ENCODE assay signal across 2 cellular contexts in the genomic region with DNA sequence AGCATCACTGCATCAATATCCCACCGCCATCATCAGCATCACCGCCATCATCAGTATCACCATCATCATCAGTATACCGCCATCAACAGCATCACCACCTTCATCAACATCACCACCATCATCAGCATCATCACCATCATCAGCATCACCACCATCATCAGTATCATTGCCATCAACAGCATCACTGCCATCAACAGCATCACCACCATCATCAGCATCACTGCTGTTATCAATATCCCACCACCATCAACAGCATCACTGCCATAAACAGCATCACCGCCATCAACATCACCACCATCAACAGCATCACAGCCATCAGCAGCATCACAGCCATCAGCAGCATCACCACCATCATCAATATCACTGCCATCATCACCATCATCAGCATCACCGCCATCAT.
TF ChIP-seq lines count a peak whose summit lies in the region.

No MANE protein-coding gene starts in this region.

TF ChIP-seq in IMR-90, 13 proteins besides CTCF, POLR2A, EP300 and RAD21:
- TF ChIP-seq FOS (IDR thresholded peaks at IDR 0.05; ENCODE audit: low read depth, low read length) (no peak), CEBPB (IDR thresholded peaks at IDR 0.05; ENCODE audit: low read depth, low read length) (no peak), USF2 (IDR thresholded peaks at IDR 0.05; ENCODE audit: low read depth, low read length) (no peak), BHLHE40 (IDR thresholded peaks at IDR 0.05; ENCODE audit: low read depth, low read length) (no peak), MXI1 (IDR thresholded peaks at IDR 0.05; ENCODE audit: borderline replicate concordance, low read depth, low read length) (no peak), MAFK (IDR thresholded peaks at IDR 0.05; ENCODE audit: low read depth, low read length) (no peak), NFE2L2 (IDR thresholded peaks at IDR 0.05; ENCODE audit: low read depth, low read length) (no peak), RCOR1 (IDR thresholded peaks at IDR 0.05; ENCODE audit: insufficient replicate concordance, low read length) (no peak), SMC3 (IDR thresholded peaks at IDR 0.05; ENCODE audit: low read depth, low read length) (no peak), CHD1 (IDR thresholded peaks at IDR 0.05; ENCODE audit: low read depth, low read length) (no peak), RFX5 (IDR thresholded peaks at IDR 0.05; ENCODE audit: low read depth, low read length) (no peak), MAZ (IDR thresholded peaks at IDR 0.05; ENCODE audit: borderline replicate concordance, low read depth, low read length) (no peak)
- TF ChIP-seq, protein P1, sequence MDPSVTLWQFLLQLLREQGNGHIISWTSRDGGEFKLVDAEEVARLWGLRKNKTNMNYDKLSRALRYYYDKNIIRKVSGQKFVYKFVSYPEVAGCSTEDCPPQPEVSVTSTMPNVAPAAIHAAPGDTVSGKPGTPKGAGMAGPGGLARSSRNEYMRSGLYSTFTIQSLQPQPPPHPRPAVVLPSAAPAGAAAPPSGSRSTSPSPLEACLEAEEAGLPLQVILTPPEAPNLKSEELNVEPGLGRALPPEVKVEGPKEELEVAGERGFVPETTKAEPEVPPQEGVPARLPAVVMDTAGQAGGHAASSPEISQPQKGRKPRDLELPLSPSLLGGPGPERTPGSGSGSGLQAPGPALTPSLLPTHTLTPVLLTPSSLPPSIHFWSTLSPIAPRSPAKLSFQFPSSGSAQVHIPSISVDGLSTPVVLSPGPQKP (IDR thresholded peaks at IDR 0.05; ENCODE audit: borderline replicate concordance, low read depth, low read length): no peak
TF ChIP-seq in IMR-90: peak in this region for 0.

TF ChIP-seq in endothelial cell of umbilical vein, 7 proteins besides CTCF, POLR2A, EP300 and RAD21:
- TF ChIP-seq POLR2AphosphoS5 (IDR thresholded peaks at IDR 0.05; ENCODE audit: insufficient read depth, low read depth, low read length) (no peak), MAX (IDR thresholded peaks at IDR 0.05; ENCODE audit: insufficient read depth, insufficient read length) (no peak), JUN (IDR thresholded peaks at IDR 0.05; ENCODE audit: borderline replicate concordance, insufficient read depth, insufficient read length, low read depth) (no peak)
TF ChIP-seq in endothelial cell of umbilical vein: peak in this region for 0.
